In the genomic region with DNA sequence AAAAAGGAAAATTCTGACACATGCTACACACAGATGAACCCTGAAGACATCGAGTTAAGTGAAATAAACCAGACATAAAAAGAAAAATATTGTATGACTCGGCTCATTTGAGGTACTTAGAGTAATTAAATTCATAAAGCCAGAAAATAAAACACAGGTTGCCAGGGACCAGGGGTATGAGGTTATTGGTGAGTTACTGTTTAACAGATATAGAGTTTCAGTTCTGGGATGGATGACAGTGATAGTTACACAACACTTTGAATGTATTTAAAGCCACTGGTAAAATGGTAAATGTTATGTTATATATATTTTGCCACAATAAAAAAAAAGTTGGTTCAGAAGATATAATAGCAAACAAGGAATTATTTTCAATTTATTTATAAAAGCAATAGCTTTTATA, we compare ENCODE assay signal across 28 cellular contexts.
DNase-seq lines count a peak whose midpoint lies in the region; ATAC-seq, FAIRE-seq and TF ChIP-seq lines count a peak whose summit lies in the region.
"Had no signal": no experiment of that assay in that cellular context is flagged by ENCODE, and none has a peak within 500 bp of the region (broad histone marks: within the 10 kb centered on the region; RNA-seq: fewer than 3 reads in every experiment).

No MANE protein-coding gene starts in this region.

- no peaks in the 10 kb centered on the region for H3K79me2 ChIP-seq in PC-3 (ENCODE audit: low read length)

- CTCF ChIA-PET in PC-3 (lab: Charles Lee), result no interaction called here

- POLR2A ChIA-PET in PC-3 (lab: Charles Lee; ENCODE audit: unreplicated experiment), result no interaction called here

- no peaks in the 10 kb centered on the region for H3K36me3 ChIP-seq in BLaER1 treated with 17β-estradiol and CSF1 and Interleukin-3, amounts not matched to agents 10 nM and 100 nM
- H3K36me3 ChIP-seq in PC-3 (ENCODE audit: low read depth, low read length) (no peaks in the 10 kb centered on the region), body of pancreas (replicated peaks in 1 of 2; ENCODE audit: insufficient read depth in 1 of 2, low read depth in 2 of 2) (no peaks in the 10 kb centered on the region)
- H3K36me3 ChIP-seq: HAP-1, SJCRH30 had no signal

- peak; percentile 47 for ATAC-seq in GM18498 (IDR thresholded peaks at IDR 0.05; ENCODE audit: unreplicated experiment)
- ATAC-seq in HG03354 (IDR thresholded peaks at IDR 0.05; ENCODE audit: poor library complexity, severe bottlenecking, unreplicated experiment), result peak; percentile 87
- ATAC-seq in GM19397 (IDR thresholded peaks at IDR 0.05; ENCODE audit: unreplicated experiment), result no peak
- no peak for ATAC-seq in PC-3
- ATAC-seq in body of pancreas, result no peak
- ATAC-seq: A549, Right ventricle myocardium inferior had no signal

- H3K9me3 ChIP-seq in BLaER1 treated with 17β-estradiol and CSF1 and Interleukin-3, amounts not matched to agents 10 nM and 100 nM (replicated peaks in 1 of 11), result peaks cover 0 to 8% (median 0%) of the 10 kb centered on the region in 11 experiments; a peak in 4 of 22 replicates
- H3K9me3 ChIP-seq in PC-3 (ENCODE audit: low read length) (no peaks in the 10 kb centered on the region), body of pancreas (no peaks in the 10 kb centered on the region)
- H3K9me3 ChIP-seq: A549, Caco-2, HAP-1, SJCRH30 had no signal

- H3K9me2 ChIP-seq in PC-3 (replicated peaks; ENCODE audit: low read length), result no peaks in the 10 kb centered on the region

- FAIRE-seq in islet of Langerhans (lab: Jason Lieb, UNC), result peak; percentile 94
- FAIRE-seq: A549 had no signal

- TF ChIP-seq CTCF in PC-3 (conservative IDR thresholded peaks at IDR 0.05; ENCODE audit: low read depth, low read length) (no peak), body of pancreas (IDR thresholded peaks at IDR 0.05) (no peak)

- 59 to 63% methylated on average over 2 of the region's 2 CpGs for WGBS in body of pancreas, 2 donors

- BruUV-seq in PC-3 (replicated peaks; lab: Mats Ljungman, UMichigan), result no TSS peak

- no peak overlapping the region for H3K9ac ChIP-seq in BLaER1 treated with 17β-estradiol and CSF1 and Interleukin-3, amounts not matched to agents 10 nM and 100 nM
- no peak overlapping the region for H3K9ac ChIP-seq in PC-3 (ENCODE audit: low read length)

- peaks cover 10 to 27% (median 20%) of the 10 kb centered on the region in 10 experiments; a peak in 19 of 20 replicates for H3K4me1 ChIP-seq in BLaER1 treated with 17β-estradiol and CSF1 and Interleukin-3, amounts not matched to agents 10 nM and 100 nM
- H3K4me1 ChIP-seq in PC-3 (ENCODE audit: insufficient read depth, low read length) (no peaks in the 10 kb centered on the region), body of pancreas (no peaks in the 10 kb centered on the region)
- H3K4me1 ChIP-seq: A549, Caco-2, HAP-1, SJCRH30 had no signal

- no peak for DNase-seq in PC-3
- no peak for DNase-seq in body of pancreas
- no peak for DNase-seq in NCI-H1092 (lab: John Stamatoyannopoulos, UW)
- DNase-seq: AML-193; C1 segment of cervical spinal cord; Caco-2; CD4-positive, alpha-beta memory T cell; DMS79 treated with DMSO at 0.1 percent for 48 hours; GF-D8; GOT3; KBM-7; MV-4-11; NCI-H1105 treated with DMSO at 0.1 percent for 48 hours; NCI-H2029; NCI-H2171; NCI-H345; NCI-H510A treated with DMSO at 0.1 percent for 48 hours; PC-9; SJCRH30; T-helper 1 cell had no signal

- no peak for TF ChIP-seq POLR2A in body of pancreas (IDR thresholded peaks at IDR 0.05)

- no peak overlapping the region for H3K4me3 ChIP-seq in BLaER1 treated with 17β-estradiol and CSF1 and Interleukin-3, amounts not matched to agents 10 nM and 100 nM
- H3K4me3 ChIP-seq in PC-3 (ENCODE audit: low read length) (no peak overlapping the region), body of pancreas (no peak overlapping the region)
- H3K4me3 ChIP-seq: A549, HAP-1, PC-9, SJCRH30 had no signal

- H3K4me2 ChIP-seq in BLaER1 treated with 17β-estradiol and CSF1 and Interleukin-3, amounts not matched to agents 10 nM and 100 nM, result peak overlapping the region in 7 of 11 experiments; percentile 40 to 82 (median 68); a peak in 10 of 22 replicates
- H3K4me2 ChIP-seq in PC-3 (ENCODE audit: low read length), result no peak overlapping the region
- H3K4me2 ChIP-seq: A549, PC-9 had no signal

- peak overlapping the region in 2 of 11 experiments; percentile 29 to 57; a peak in 3 of 22 replicates for H3K27ac ChIP-seq in BLaER1 treated with 17β-estradiol and CSF1 and Interleukin-3, amounts not matched to agents 10 nM and 100 nM
- H3K27ac ChIP-seq in PC-3 (ENCODE audit: low read length) (no peak overlapping the region), body of pancreas (no peak overlapping the region)
- H3K27ac ChIP-seq: A549, PC-9, SJCRH30 had no signal

- no peaks in the 10 kb centered on the region for H4K20me1 ChIP-seq in BLaER1 treated with 17β-estradiol and CSF1 and Interleukin-3, amounts not matched to agents 10 nM and 100 nM
- no peaks in the 10 kb centered on the region for H4K20me1 ChIP-seq in PC-3 (ENCODE audit: low read length)

- no peaks in the 10 kb centered on the region for H3F3A ChIP-seq in PC-3 (ENCODE audit: low read length, unreplicated experiment)

- no peak overlapping the region for H2AFZ ChIP-seq in PC-3 (ENCODE audit: low read length)
- H2AFZ ChIP-seq: PC-9 had no signal

- intact Hi-C loops in PC-3 (cut with micrococcal nuclease), result no loop called here
- intact Hi-C loops in body of pancreas (cut with DNase I), result no loop called here

- no peaks in the 10 kb centered on the region for H3K27me3 ChIP-seq in BLaER1 treated with 17β-estradiol and CSF1 and Interleukin-3, amounts not matched to agents 10 nM and 100 nM
- H3K27me3 ChIP-seq in PC-3 (ENCODE audit: low read length) (peaks cover 27% of the 10 kb centered on the region; the same call in 1 of the 2 replicates), body of pancreas (no peaks in the 10 kb centered on the region)
- H3K27me3 ChIP-seq: SJCRH30 had no signal

Comparison
In these comparisons a context has a peak if more than half of its experiments do, and no peak if none do; other contexts are left out.
1. ATAC-seq: peak in GM18498 (single experiment) and HG03354 (single experiment); none in GM19397 (single experiment), PC-3 (single experiment) and body of pancreas (single experiment).